7 cellular contexts compared by ENCODE assay signal in the genomic region with DNA sequence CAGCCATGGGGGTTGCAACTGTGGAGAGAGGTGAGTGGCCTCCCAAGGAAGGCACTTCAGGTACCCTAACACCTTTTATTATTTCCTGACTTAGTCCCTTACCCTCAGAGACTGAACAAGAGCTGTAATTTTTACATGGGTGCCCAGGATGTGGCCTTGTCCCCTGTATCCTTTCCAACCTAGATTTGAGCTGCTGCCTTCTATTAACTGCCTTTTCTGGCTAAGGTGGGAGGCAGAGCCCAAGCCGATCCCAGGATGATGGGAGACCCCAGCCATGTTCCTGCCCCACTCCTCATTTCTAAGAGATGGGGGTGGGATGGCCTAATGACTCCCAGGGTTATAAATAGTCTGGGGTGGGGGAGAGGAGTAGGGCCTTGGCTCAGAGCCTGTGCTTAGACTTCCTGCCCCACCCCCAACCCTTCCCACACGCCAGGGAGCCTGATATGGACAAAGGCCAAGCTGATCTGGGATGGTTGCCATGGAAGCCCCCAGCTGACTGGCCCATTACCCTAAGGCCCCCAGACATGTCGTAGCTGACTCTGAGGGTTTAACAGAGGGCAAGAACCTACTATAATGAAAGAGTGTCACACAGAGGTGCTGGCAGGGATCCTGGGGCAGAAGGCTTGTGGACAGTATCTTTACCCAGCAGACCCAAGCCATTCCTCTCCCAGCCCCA. TPM values are rescaled to one million over a fixed set of nuclear protein-coding genes. Genes with fewer than 3 reads are reported as not detected.
A peak's percentile ranks its signal among the peaks of the same experiment; 100 is the strongest.
DNase-seq lines count a peak whose midpoint lies in the region; ATAC-seq and TF ChIP-seq lines count a peak whose summit lies in the region.
"Had no signal": no experiment of that assay in that cellular context is flagged by ENCODE, and none has a peak within 500 bp of the region (broad histone marks: within the 10 kb centered on the region; RNA-seq: fewer than 3 reads in every experiment).

No MANE protein-coding gene starts in this region.

- no peak for ATAC-seq in HG03108 (IDR thresholded peaks at IDR 0.05; ENCODE audit: unreplicated experiment)

- H3K4me1 ChIP-seq in sigmoid colon: peaks cover 0 to 60% (median 42%) of the 10 kb centered on the region in 4 donors

- intact Hi-C loops in sigmoid colon (cut with DNase I): loop anchor here (5.0 kb wide), 3 partner anchors 44 to 184 kb away; a partner anchor contains a TSS

- peak; percentile 18 for DNase-seq in NCI-H146 treated with DMSO at 0.1 percent for 48 hours (lab: John Stamatoyannopoulos, UW; ENCODE audit: unreplicated experiment)
- peak; percentile 48 for DNase-seq in fibroblast of pulmonary artery (ENCODE audit: low read depth)
- DNase-seq in sigmoid colon: peak; percentile 75
- no peak for DNase-seq in HuH-7.5 (ENCODE audit: low spot score)
- no peak for DNase-seq in NOMO-1 treated with dmso at 0.1 percent for 144 hours (lab: John Stamatoyannopoulos, UW; ENCODE audit: unreplicated experiment)

- H3K27me3 ChIP-seq in sigmoid colon: no peaks in the 10 kb centered on the region

- no peak for TF ChIP-seq POLR2A in sigmoid colon (IDR thresholded peaks at IDR 0.05)

- peak overlapping the region; percentile 85 to 95 (median 88) for H3K27ac ChIP-seq in sigmoid colon

- 25 to 48% methylated on average over 3 of the region's 3 CpGs for WGBS in sigmoid colon, 2 donors

- peak overlapping the region; percentile 86 for H3K4me3 ChIP-seq in fibroblast of pulmonary artery (replicated peaks; ENCODE audit: low read depth, low read length)
- peak overlapping the region; percentile 58 to 93 (median 70) for H3K4me3 ChIP-seq in sigmoid colon

- TF ChIP-seq CTCF in fibroblast of pulmonary artery (IDR thresholded peaks at IDR 0.05; ENCODE audit: low read length, missing control alignments) (no peak), sigmoid colon (IDR thresholded peaks at IDR 0.05) (no peak)

- TF ChIP-seq EP300 in sigmoid colon (IDR thresholded peaks at IDR 0.05): no peak

- no peaks in the 10 kb centered on the region for H3K9me3 ChIP-seq in sigmoid colon

- peaks cover 3 to 37% (median 23%) of the 10 kb centered on the region in 4 donors for H3K36me3 ChIP-seq in sigmoid colon

RNA-seq across cellular contexts. Expression of a gene that starts 1.9 kb away (rescaled TPM):
- total RNA-seq in sigmoid colon: 100 to 1,000 TPM in 2 of 4 donors, 10 to 100 TPM in 2; 95.3 to 134 (median 98.0) TPM
- polyA plus RNA-seq in sigmoid colon: 10 to 100 TPM; 11.3 to 27.6 (median 16.1) TPM

RNA-seq across cellular contexts. Expression of a gene that starts 7.1 kb away (rescaled TPM):
- total RNA-seq in sigmoid colon: 10 to 100 TPM; 12.5 to 27.3 (median 16.4) TPM
- 10 to 100 TPM; 13.4 to 23.0 (median 15.6) TPM for polyA plus RNA-seq in sigmoid colon

RNA-seq across cellular contexts. Expression of a gene that starts 40.4 kb away (rescaled TPM):
- 100 to 1,000 TPM; 252 to 612 (median 330) TPM for total RNA-seq in sigmoid colon
- 10 to 100 TPM; 10.2 to 85.0 (median 26.6) TPM for polyA plus RNA-seq in sigmoid colon
- total RNA-seq: T-helper 1 cell treated with Interleukin-12 subunit alpha and Interleukin-12 subunit beta and Interleukin-4 antibody, amounts not matched to agents 30 ng/mL and 1 ng/mL, for 36 hours had no signal

RNA-seq across cellular contexts. Expression of a gene that starts 52.6 kb away (rescaled TPM):
- 10 to 100 TPM; 48.2 to 98.4 (median 55.7) TPM for total RNA-seq in sigmoid colon
- polyA plus RNA-seq in sigmoid colon: 10 to 100 TPM; 22.2 to 33.8 (median 27.3) TPM

Comparison
In these comparisons a context has a peak if more than half of its experiments do, and no peak if none do; other contexts are left out.
1. DNase-seq: peak in NCI-H146 treated with DMSO at 0.1 percent for 48 hours (single experiment), fibroblast of pulmonary artery (single experiment) and sigmoid colon (single experiment); none in HuH-7.5 (single experiment) and NOMO-1 treated with dmso at 0.1 percent for 144 hours (single experiment).